In genomic region chr21:16492892-16493291, GRCh38 we compare ENCODE assay signal across 19 cellular contexts.
DNase-seq lines count a peak whose midpoint lies in the region; ATAC-seq, FAIRE-seq and TF ChIP-seq lines count a peak whose summit lies in the region.
"Had no signal": no experiment of that assay in that cellular context is flagged by ENCODE, and none has a peak within 500 bp of the region (broad histone marks: within the 10 kb centered on the region; RNA-seq: fewer than 3 reads in every experiment).

No MANE protein-coding gene starts in this region.

- H3K9me3 ChIP-seq in GM12878 (replicated peaks; ENCODE audit: control insufficient read depth, insufficient read depth, low read length) = no peaks in the 10 kb centered on the region
- no peaks in the 10 kb centered on the region for H3K9me3 ChIP-seq in subcutaneous abdominal adipose tissue (ENCODE audit: control insufficient read depth in 5 of 5, low read length in 5 of 5)
- H3K9me3 ChIP-seq: BLaER1, MG63 had no signal

- DNase-seq in OCI-M1 (lab: John Stamatoyannopoulos, UW) (peak; percentile 61), GM12878 (ENCODE audit: low read depth, low spot score) (no peak), head of caudate nucleus (no peak), NCI-H526 (lab: John Stamatoyannopoulos, UW) (no peak)
- DNase-seq: CD4-positive, alpha-beta memory T cell; DMS153; MG63; NCI-H1092 treated with DMSO at 0.1 percent for 48 hours; NCI-H146; NCI-H2081; NCI-H510A treated with DMSO at 0.1 percent for 48 hours; NCI-H82 had no signal

- H3K4me3 ChIP-seq in GM12878 = no peak overlapping the region
- no peak overlapping the region for H3K4me3 ChIP-seq in subcutaneous abdominal adipose tissue (ENCODE audit: low read depth in 1 of 5, low read length in 5 of 5)
- H3K4me3 ChIP-seq: BLaER1, MG63 had no signal

- H3K27ac ChIP-seq in GM12878 (ENCODE audit: control insufficient read depth, insufficient read depth) (no peak overlapping the region), subcutaneous abdominal adipose tissue (ENCODE audit: low read depth, low read length) (peak overlapping the region; percentile 11)
- H3K27ac ChIP-seq: BLaER1, HL-60 had no signal

- no peak for TF ChIP-seq CTCF in GM12878 (IDR thresholded peaks at IDR 0.05 in 2 of 3, conservative IDR thresholded peaks at IDR 0.05 in 1 of 3; ENCODE audit: control insufficient read depth in 2 of 3, extremely low read depth in 1 of 3, insufficient read depth in 1 of 3, low read depth in 3 of 3, low read length in 3 of 3)

- SMC1A ChIA-PET in GM12878 (lab: Charles Lee; ENCODE audit: uncharacterized antibody, unreplicated experiment) = no interaction called here

- H3K27me3 ChIP-seq in GM12878 (replicated peaks in 1 of 2; ENCODE audit: control insufficient read depth in 2 of 2, insufficient read depth in 2 of 2, low read length in 1 of 2) = no peaks in the 10 kb centered on the region
- no peaks in the 10 kb centered on the region for H3K27me3 ChIP-seq in subcutaneous abdominal adipose tissue (ENCODE audit: control insufficient read depth in 5 of 5, insufficient read depth in 4 of 5, low read length in 5 of 5)
- H3K27me3 ChIP-seq: BLaER1, MG63 had no signal

- H3K4me2 ChIP-seq in GM12878 (ENCODE audit: control insufficient read depth, insufficient read depth) = no peak overlapping the region
- H3K4me2 ChIP-seq: BLaER1 had no signal

- in situ Hi-C loops in GM12878 (cut with MboI) = no loop called here

- H3K36me3 ChIP-seq in GM12878 (ENCODE audit: control insufficient read depth in 2 of 2, insufficient read depth in 2 of 2, low read length in 1 of 2) = no peaks in the 10 kb centered on the region
- H3K36me3 ChIP-seq in subcutaneous abdominal adipose tissue (ENCODE audit: control insufficient read depth in 5 of 5, insufficient read depth in 5 of 5, low read length in 5 of 5) = peaks cover 0 to 2% (median 0%) of the 10 kb centered on the region in 5 donors
- H3K36me3 ChIP-seq: BLaER1 had no signal

- TF ChIP-seq RAD21 in GM12878 (IDR thresholded peaks at IDR 0.05; ENCODE audit: insufficient read depth, low read depth, low read length) = no peak

- H3K4me1 ChIP-seq in GM12878 (ENCODE audit: control insufficient read depth, insufficient read depth, low read length) (no peaks in the 10 kb centered on the region), subcutaneous abdominal adipose tissue (ENCODE audit: control insufficient read depth in 5 of 5, insufficient read depth in 5 of 5, low read length in 5 of 5) (peaks cover 0 to 22% (median 3%) of the 10 kb centered on the region in 5 donors)
- H3K4me1 ChIP-seq: BLaER1 had no signal

- POLR2A ChIA-PET in GM12878 (lab: Charles Lee) = no interaction called here

- no peaks in the 10 kb centered on the region for H4K20me1 ChIP-seq in GM12878 (ENCODE audit: control insufficient read depth, insufficient read depth)
- H4K20me1 ChIP-seq: BLaER1 had no signal

- H3K9ac ChIP-seq in GM12878 (ENCODE audit: control insufficient read depth, insufficient read depth, low read length) (no peak overlapping the region), subcutaneous abdominal adipose tissue (ENCODE audit: low read length in 5 of 5) (no peak overlapping the region)
- H3K9ac ChIP-seq: BLaER1 had no signal

- no TSS peak for BruUV-seq in GM12878 (replicated peaks; lab: Mats Ljungman, UMichigan)

- no peak for FAIRE-seq in GM12878 (lab: Jason Lieb, UNC)
- FAIRE-seq: H54 had no signal

- peak; percentile 62 for ATAC-seq in HG03432 (IDR thresholded peaks at IDR 0.05; ENCODE audit: unreplicated experiment)
- peak; percentile 75 for ATAC-seq in GM12878
- ATAC-seq in HG02938 (IDR thresholded peaks at IDR 0.05; ENCODE audit: unreplicated experiment) = no peak
- ATAC-seq: Panc1 had no signal

- CTCF ChIA-PET in GM12878 (lab: Yijun Ruan, JAX) = no interaction called here

- no peak overlapping the region for H2AFZ ChIP-seq in GM12878 (ENCODE audit: control insufficient read depth, low read depth, low read length)

- intact Hi-C loops in GM12878 (cut with micrococcal nuclease; ENCODE audit: unreplicated experiment) (no loop called here), head of caudate nucleus (cut with DNase I) (no loop called here)

- RAD21 ChIA-PET in GM12878 (lab: Charles Lee; ENCODE audit: unreplicated experiment) = no interaction called here

- no peaks in the 10 kb centered on the region for H3K79me2 ChIP-seq in GM12878 (ENCODE audit: control insufficient read depth, insufficient read depth, low read length)

- no peak for TF ChIP-seq POLR2A in GM12878 (IDR thresholded peaks at IDR 0.05; ENCODE audit: low read depth, low read length)

- no peak for TF ChIP-seq EP300 in GM12878 (IDR thresholded peaks at IDR 0.05; ENCODE audit: borderline replicate concordance in 1 of 2, control insufficient read depth in 1 of 2, low read depth in 2 of 2, low read length in 2 of 2)

TF ChIP-seq in GM12878, 131 proteins besides CTCF, POLR2A, EP300 and RAD21 (continues in another document):
- TF ChIP-seq RAD51 (IDR thresholded peaks at IDR 0.05) (no peak), ZBTB40 (IDR thresholded peaks at IDR 0.05; ENCODE audit: borderline replicate concordance) (no peak), RUNX3 (IDR thresholded peaks at IDR 0.05; ENCODE audit: low read length) (peak; percentile 91), NKRF (conservative IDR thresholded peaks at IDR 0.05) (no peak), IKZF1 (conservative IDR thresholded peaks at IDR 0.05) (no peak), YBX1 (IDR thresholded peaks at IDR 0.05) (no peak), STAT1 (conservative IDR thresholded peaks at IDR 0.05) (no peak), PML (IDR thresholded peaks at IDR 0.05; ENCODE audit: low read length) (no peak), CBX3 (IDR thresholded peaks at IDR 0.05; ENCODE audit: borderline replicate concordance, low read depth) (no peak), HDAC2 (IDR thresholded peaks at IDR 0.05) (no peak), USF2 (IDR thresholded peaks at IDR 0.05; ENCODE audit: borderline replicate concordance, low read depth, low read length) (no peak)
